ENCODE assay signal across 18 cellular contexts in genomic region chr9:136827794-136828473, GRCh38. TPM values are rescaled to one million over a fixed set of nuclear protein-coding genes. Genes with fewer than 3 reads are reported as not detected.
"Had no signal": no experiment of that assay in that cellular context is flagged by ENCODE, and none has a peak within 500 bp of the region (broad histone marks: within the 10 kb centered on the region; RNA-seq: fewer than 3 reads in every experiment).

No MANE protein-coding gene starts in this region.

- ATAC-seq: esophagus mucosa, left lung, sciatic nerve had no signal

- H3K4me3 Mint-ChIP-seq: naive B cell had no signal

- H3K27me3 Mint-ChIP-seq: naive B cell had no signal

- H3K9me3 ChIP-seq: left lung, neutrophil, stomach, thoracic aorta, transverse colon had no signal

- DNase-seq: effector memory CD4-positive, alpha-beta T cell; islet precursor cell; mesenchymal stem cell; midbrain; naive B cell; stimulated activated CD4-positive, alpha-beta T cell treated with anti-CD3 and anti-CD28 coated beads, Interleukin-2, amount 100 ng/mL, for 24 hours; stimulated activated CD4-positive, alpha-beta T cell treated with anti-CD3 and anti-CD28 coated beads, Interleukin-4, amount 100 ng/mL, for 4 hours; stimulated activated naive CD4-positive, alpha-beta T cell; stomach; transverse colon had no signal

- H3K27ac ChIP-seq: left lung, neutrophil, stomach, thoracic aorta, transverse colon had no signal

- H3K27ac Mint-ChIP-seq: naive B cell had no signal

- H3K4me3 ChIP-seq: left lung, lung, stomach, thoracic aorta, transverse colon had no signal

- H3K4me1 ChIP-seq: left lung, stomach, transverse colon had no signal

- FAIRE-seq: endometrium, frontal cortex had no signal

- H3K36me3 Mint-ChIP-seq: naive B cell had no signal

- H3K9me3 Mint-ChIP-seq: naive B cell had no signal

- H3K27me3 ChIP-seq: left lung, neutrophil, stomach, transverse colon had no signal

RNA-seq across cellular contexts. Expression of gene CCDC183, which starts 31.8 kb away (rescaled TPM):
- total RNA-seq: esophagus mucosa had no signal
